In the genomic region with DNA sequence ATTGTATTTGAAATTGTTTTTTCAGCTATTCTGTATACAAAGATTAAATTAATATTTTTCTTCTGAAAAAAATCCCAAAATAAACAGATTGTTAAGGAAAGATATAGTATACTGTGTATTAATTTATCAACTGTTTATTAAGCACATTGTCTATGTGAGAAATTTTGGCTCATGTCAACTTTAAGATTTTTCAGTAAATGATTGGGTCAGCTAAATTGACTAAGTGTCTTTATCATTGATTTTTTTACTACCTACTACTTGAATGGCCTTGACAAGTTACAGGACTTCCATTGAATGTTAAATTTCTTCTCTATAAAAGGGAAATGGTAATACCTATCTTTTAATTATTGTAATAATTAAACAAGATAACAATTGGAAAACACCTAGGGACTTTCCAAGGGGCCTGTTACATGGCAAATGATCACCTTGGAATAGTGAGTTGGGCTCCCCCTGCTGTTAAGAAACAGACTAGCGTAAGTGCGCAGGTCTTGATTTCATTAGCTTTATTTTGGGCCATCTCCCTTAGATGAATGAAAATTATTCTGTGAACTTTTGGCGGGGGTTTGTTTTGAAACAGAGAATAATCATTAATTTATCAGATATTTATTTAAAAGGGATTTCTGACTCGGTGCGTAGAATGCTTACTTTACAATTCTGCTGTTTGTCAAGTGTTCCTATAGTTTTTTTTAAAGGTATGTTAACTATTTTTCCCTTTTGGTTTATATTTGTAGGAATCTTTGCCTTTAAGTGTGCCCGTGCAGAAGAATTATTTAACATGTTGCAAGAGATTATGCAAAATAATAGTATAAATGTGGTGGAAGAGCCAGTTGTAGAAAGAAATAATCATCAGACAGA, we compare ENCODE assay signal across 1 cellular context.
TF ChIP-seq lines count a peak whose summit lies in the region.

No MANE protein-coding gene starts in this region.

TF ChIP-seq in WTC11, 78 proteins besides CTCF, POLR2A, EP300 and RAD21 (continued from another document):
- TF ChIP-seq NR2C2 (CRISPR knock-in tag; IDR thresholded peaks at IDR 0.05) (no peak), CBFB (CRISPR knock-in tag; IDR thresholded peaks at IDR 0.05; ENCODE audit: low read depth) (no peak), TEAD1 (CRISPR knock-in tag; IDR thresholded peaks at IDR 0.05) (no peak), GRHL2 (CRISPR knock-in tag; IDR thresholded peaks at IDR 0.05; ENCODE audit: insufficient replicate concordance, severe bottlenecking) (no peak), SP1 (CRISPR knock-in tag; conservative IDR thresholded peaks at IDR 0.05) (no peak)
- TF ChIP-seq, protein P1, sequence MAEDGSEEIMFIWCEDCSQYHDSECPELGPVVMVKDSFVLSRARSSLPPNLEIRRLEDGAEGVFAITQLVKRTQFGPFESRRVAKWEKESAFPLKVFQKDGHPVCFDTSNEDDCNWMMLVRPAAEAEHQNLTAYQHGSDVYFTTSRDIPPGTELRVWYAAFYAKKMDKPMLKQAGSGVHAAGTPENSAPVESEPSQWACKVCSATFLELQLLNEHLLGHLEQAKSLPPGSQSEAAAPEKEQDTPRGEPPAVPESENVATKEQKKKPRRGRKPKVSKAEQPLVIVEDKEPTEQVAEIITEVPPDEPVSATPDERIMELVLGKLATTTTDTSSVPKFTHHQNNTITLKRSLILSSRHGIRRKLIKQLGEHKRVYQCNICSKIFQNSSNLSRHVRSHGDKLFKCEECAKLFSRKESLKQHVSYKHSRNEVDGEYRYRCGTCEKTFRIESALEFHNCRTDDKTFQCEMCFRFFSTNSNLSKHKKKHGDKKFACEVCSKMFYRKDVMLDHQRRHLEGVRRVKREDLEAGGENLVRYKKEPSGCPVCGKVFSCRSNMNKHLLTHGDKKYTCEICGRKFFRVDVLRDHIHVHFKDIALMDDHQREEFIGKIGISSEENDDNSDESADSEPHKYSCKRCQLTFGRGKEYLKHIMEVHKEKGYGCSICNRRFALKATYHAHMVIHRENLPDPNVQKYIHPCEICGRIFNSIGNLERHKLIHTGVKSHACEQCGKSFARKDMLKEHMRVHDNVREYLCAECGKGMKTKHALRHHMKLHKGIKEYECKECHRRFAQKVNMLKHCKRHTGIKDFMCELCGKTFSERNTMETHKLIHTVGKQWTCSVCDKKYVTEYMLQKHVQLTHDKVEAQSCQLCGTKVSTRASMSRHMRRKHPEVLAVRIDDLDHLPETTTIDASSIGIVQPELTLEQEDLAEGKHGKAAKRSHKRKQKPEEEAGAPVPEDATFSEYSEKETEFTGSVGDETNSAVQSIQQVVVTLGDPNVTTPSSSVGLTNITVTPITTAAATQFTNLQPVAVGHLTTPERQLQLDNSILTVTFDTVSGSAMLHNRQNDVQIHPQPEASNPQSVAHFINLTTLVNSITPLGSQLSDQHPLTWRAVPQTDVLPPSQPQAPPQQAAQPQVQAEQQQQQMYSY (CRISPR knock-in tag; IDR thresholded peaks at IDR 0.05), result no peak
